Comparison of ENCODE assay signal across 8 cellular contexts in the genomic region with DNA sequence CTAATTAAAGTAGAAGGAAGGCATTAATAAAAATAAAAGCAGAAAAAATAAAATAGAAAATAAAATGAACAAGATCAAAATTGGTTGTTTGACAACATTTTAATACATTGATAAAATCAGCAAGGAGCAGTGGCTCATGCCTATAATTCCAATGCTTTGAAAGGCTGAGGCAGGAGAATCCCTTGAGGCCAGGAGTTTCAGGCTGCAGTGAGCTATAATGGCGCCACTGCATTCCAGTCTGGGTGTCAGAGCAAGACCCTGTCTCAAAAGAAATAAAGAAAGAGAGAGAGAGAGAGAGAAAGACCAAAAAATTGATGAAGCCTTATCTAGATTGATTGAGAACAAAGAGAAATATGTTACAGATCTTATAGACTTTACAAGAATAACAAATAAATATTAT. TPM values are rescaled to one million over a fixed set of nuclear protein-coding genes. Genes with fewer than 3 reads are reported as not detected.
"Had no signal": no experiment of that assay in that cellular context is flagged by ENCODE, and none has a peak within 500 bp of the region (broad histone marks: within the 10 kb centered on the region; RNA-seq: fewer than 3 reads in every experiment).

No MANE protein-coding gene starts in this region.

- ATAC-seq: HCT116, HepG2 had no signal

- DNase-seq: GM23248, GOT3, H7, HFFc6, KBM-7 had no signal

RNA-seq across cellular contexts. Expression of a gene that starts 2.1 kb away (rescaled TPM):
- polyA plus RNA-seq: GM23248, HepG2, IgD-negative memory B cell had no signal
